Comparison of ENCODE assay signal across 8 cellular contexts in the genomic region with DNA sequence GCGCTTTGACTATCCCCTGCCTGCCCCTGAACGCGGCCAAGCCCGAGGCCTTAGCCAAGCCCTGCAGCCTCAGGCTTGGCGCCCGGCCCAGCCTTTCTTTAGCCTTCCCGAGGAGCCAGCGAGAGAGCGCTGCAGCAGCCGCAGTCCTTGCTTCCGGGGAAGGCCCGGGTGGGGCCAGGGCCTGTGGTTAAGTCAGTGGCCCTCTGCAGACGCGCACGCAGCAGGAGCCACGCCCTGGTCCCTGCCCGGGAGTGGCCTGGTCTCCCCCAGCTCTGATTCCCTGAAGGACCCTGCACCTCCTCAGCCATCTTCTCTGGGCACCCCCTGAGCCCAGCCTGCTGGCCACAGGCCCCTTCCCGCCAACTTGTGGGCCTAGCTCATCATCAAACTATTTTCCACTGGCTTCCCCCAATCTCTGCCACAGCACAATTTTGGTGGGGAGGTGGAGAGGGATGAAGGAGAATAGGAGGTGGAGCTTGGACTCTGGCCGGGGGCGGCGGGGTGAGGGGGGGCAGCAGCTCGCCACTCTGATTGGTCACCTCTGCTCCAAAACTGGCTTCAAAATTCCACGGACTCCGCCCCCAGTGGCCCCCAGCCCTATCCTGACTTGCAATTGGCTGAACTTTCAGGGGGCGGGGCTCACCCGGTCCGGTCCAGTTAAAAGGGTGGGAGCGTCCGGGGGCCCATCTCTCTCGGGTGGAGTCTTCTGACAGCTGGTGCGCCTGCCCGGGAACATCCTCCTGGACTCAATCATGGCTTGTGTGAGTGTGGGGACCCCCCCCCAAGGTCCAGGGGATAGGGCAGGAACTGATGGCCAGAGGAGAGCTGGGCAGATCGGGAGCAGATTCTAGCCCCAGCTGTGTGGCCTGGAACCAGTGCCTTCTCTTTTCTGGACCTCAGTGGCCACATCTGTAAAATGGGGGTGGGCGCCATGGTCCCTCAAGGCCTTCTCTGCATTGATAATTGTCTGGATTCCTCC. TPM values are rescaled to one million over a fixed set of nuclear protein-coding genes. Genes with fewer than 3 reads are reported as not detected.
DNase-seq lines count a peak whose midpoint lies in the region; ATAC-seq, FAIRE-seq and TF ChIP-seq lines count a peak whose summit lies in the region.

A gene (plus strand): TSS at position 686 of the 979 bp plus-strand sequence. CDS start 67 bp downstream, at position 753.

- 1% methylated on average over 34 of the region's 34 CpGs for WGBS in GM12878 (ENCODE audit: insufficient coverage, insufficient replicate concordance, low lambda C conversion rate, missing lambda C conversion rate)

- no peak for TF ChIP-seq RAD21 in GM12878 (IDR thresholded peaks at IDR 0.05; ENCODE audit: insufficient read depth, low read depth, low read length)

- TF ChIP-seq POLR2A in GM12878 (IDR thresholded peaks at IDR 0.05; ENCODE audit: low read depth, low read length) = peak; percentile 69

- SMC1A ChIA-PET in GM12878 (lab: Charles Lee; ENCODE audit: uncharacterized antibody, unreplicated experiment) = interaction anchor here (0.9 to 10.9 kb wide), 11 partner anchors 11 to 70 kb away, joined by 4 to 98 read pairs (median 5); a partner anchor contains a TSS

- H3K27me3 ChIP-seq in Caco-2 (replicated peaks; ENCODE audit: control insufficient read depth, insufficient read depth, low read length) = no peaks in the 10 kb centered on the region
- no peaks in the 10 kb centered on the region for H3K27me3 ChIP-seq in GM12878 (replicated peaks in 1 of 2; ENCODE audit: control insufficient read depth in 2 of 2, insufficient read depth in 2 of 2, low read length in 1 of 2)
- no peaks in the 10 kb centered on the region for H3K27me3 ChIP-seq in rectal smooth muscle tissue (ENCODE audit: control insufficient read depth, insufficient read depth, low read length)

- BruUV-seq in Caco-2 (replicated peaks; lab: Mats Ljungman, UMichigan) = no TSS peak
- no TSS peak for BruUV-seq in GM12878 (replicated peaks; lab: Mats Ljungman, UMichigan)

- H3K4me1 Mint-ChIP-seq in Caco-2 (ENCODE audit: low read depth, unreplicated experiment) = peaks cover 7% of the 10 kb centered on the region
- peaks cover 36% of the 10 kb centered on the region for H3K4me1 Mint-ChIP-seq in T-helper 1 cell treated with Interleukin-12 subunit alpha and Interleukin-12 subunit beta and Interleukin-4 antibody, amounts not matched to agents 30 μg/mL and 1 μg/mL, for 36 hours (ENCODE audit: low read depth)

- ATAC-seq in GM21381 (IDR thresholded peaks at IDR 0.05; ENCODE audit: unreplicated experiment) = peak; percentile 40
- ATAC-seq in GM12878 = peak; percentile 82

- H3K27me3 Mint-ChIP-seq in Caco-2 (ENCODE audit: insufficient read depth, unreplicated experiment) = no peaks in the 10 kb centered on the region
- H3K27me3 Mint-ChIP-seq in T-helper 1 cell treated with Interleukin-12 subunit alpha and Interleukin-12 subunit beta and Interleukin-4 antibody, amounts not matched to agents 30 μg/mL and 1 μg/mL, for 36 hours (ENCODE audit: low read depth) = no peaks in the 10 kb centered on the region

- POLR2A ChIA-PET in Caco-2 (lab: Charles Lee) (interaction anchor here (0.5 to 0.6 kb wide), 2 partner anchors 98 to 150 kb away, joined by 3 to 9 read pairs; no protein-coding TSS in a partner anchor), GM12878 (lab: Charles Lee) (interaction anchor here (0.5 to 14.0 kb wide), 16 partner anchors 8 to 409 kb away, joined by 3 to 209 read pairs (median 4); a partner anchor contains a TSS)

- H3K27ac ChIP-seq in GM12878 (ENCODE audit: control insufficient read depth, insufficient read depth) (peak within 1 kb of the TSS; percentile 85), rectal smooth muscle tissue (ENCODE audit: low read depth, low read length) (peak within 1 kb of the TSS; percentile 92)

- H3K4me1 ChIP-seq in Caco-2 (peaks cover 9% of the 10 kb centered on the region; the same call in 1 of the 2 replicates), GM12878 (ENCODE audit: control insufficient read depth, insufficient read depth, low read length) (peaks cover 28% of the 10 kb centered on the region), rectal smooth muscle tissue (ENCODE audit: control insufficient read depth, insufficient read depth, low read length) (peaks cover 10% of the 10 kb centered on the region)

- DNase-seq in Caco-2 = peak in 1 of 2 experiments; percentile 31
- DNase-seq in Kasumi-1 (lab: John Stamatoyannopoulos, UW) = peak; percentile 74 to 78
- no peak for DNase-seq in GM12878 (ENCODE audit: low read depth, low spot score)
- DNase-seq in hepatic stellate cell (ENCODE audit: low spot score) = peak; percentile 96
- no peak for DNase-seq in NCI-H187 treated with DMSO at 0.1 percent for 48 hours (lab: John Stamatoyannopoulos, UW)

- peak within 1 kb of the TSS; percentile 65 for H3K27ac Mint-ChIP-seq in Caco-2 (ENCODE audit: unreplicated experiment)
- H3K27ac Mint-ChIP-seq in T-helper 1 cell treated with Interleukin-12 subunit alpha and Interleukin-12 subunit beta and Interleukin-4 antibody, amounts not matched to agents 30 μg/mL and 1 μg/mL, for 36 hours = peak within 1 kb of the TSS; percentile 99

- CTCF ChIA-PET in Caco-2 (lab: Charles Lee) (interaction anchor here (0.6 kb wide), 2 partner anchors 22 to 291 kb away, joined by 3 read pairs; no protein-coding TSS in a partner anchor), GM12878 (lab: Yijun Ruan, JAX) (interaction anchor here (0.9 to 19.9 kb wide), 6 partner anchors 8 to 68 kb away, joined by 3 to 414 read pairs (median 172); a partner anchor contains a TSS)

- H4K20me1 ChIP-seq in GM12878 (ENCODE audit: control insufficient read depth, insufficient read depth) = no peaks in the 10 kb centered on the region

- RAD21 ChIA-PET in GM12878 (lab: Charles Lee; ENCODE audit: unreplicated experiment) = interaction anchor here (1.1 to 5.1 kb wide), 8 partner anchors 15 to 68 kb away, joined by 3 to 112 read pairs (median 22); a partner anchor contains a TSS

- intact Hi-C loops in Caco-2 (cut with micrococcal nuclease; ENCODE audit: unreplicated experiment) = no loop called here
- intact Hi-C loops in GM12878 (cut with micrococcal nuclease; ENCODE audit: unreplicated experiment) = no loop called here

- TF ChIP-seq CTCF in Caco-2 (IDR thresholded peaks at IDR 0.05; ENCODE audit: insufficient read depth in 1 of 2, low read depth in 1 of 2, low read length in 1 of 2, severe bottlenecking in 1 of 2, unreplicated experiment in 1 of 2) (no peak), GM12878 (IDR thresholded peaks at IDR 0.05 in 2 of 3, conservative IDR thresholded peaks at IDR 0.05 in 1 of 3; ENCODE audit: control insufficient read depth in 2 of 3, extremely low read depth in 1 of 3, insufficient read depth in 1 of 3, low read depth in 3 of 3, low read length in 3 of 3) (no peak)

- H2AFZ ChIP-seq in GM12878 (ENCODE audit: control insufficient read depth, low read depth, low read length) = peak within 1 kb of the TSS; percentile 77

- H3K4me3 ChIP-seq in Caco-2 (ENCODE audit: low read depth, low read length) (peak within 1 kb of the TSS; percentile 53; the same call in 1 of the 2 replicates), GM12878 (peak within 1 kb of the TSS; percentile 91), rectal smooth muscle tissue (ENCODE audit: low read length) (peak within 1 kb of the TSS; percentile 81)

- peak within 1 kb of the TSS; percentile 79 for H3K4me3 Mint-ChIP-seq in Caco-2 (ENCODE audit: unreplicated experiment)
- H3K4me3 Mint-ChIP-seq in T-helper 1 cell treated with Interleukin-12 subunit alpha and Interleukin-12 subunit beta and Interleukin-4 antibody, amounts not matched to agents 30 μg/mL and 1 μg/mL, for 36 hours = peak within 1 kb of the TSS; percentile 93

- TF ChIP-seq EP300 in GM12878 (IDR thresholded peaks at IDR 0.05; ENCODE audit: borderline replicate concordance in 1 of 2, control insufficient read depth in 1 of 2, low read depth in 2 of 2, low read length in 2 of 2) = 0 out of 4 replicates have a peak, but pooled peaks of 1 of the 2 experiments have one; percentile 17

- peak; percentile 70 for FAIRE-seq in GM12878 (lab: Jason Lieb, UNC)

- H3K79me2 ChIP-seq in GM12878 (ENCODE audit: control insufficient read depth, insufficient read depth, low read length) = peaks cover 30% of the 10 kb centered on the region

- no peaks in the 10 kb centered on the region for H3K9me3 Mint-ChIP-seq in Caco-2 (ENCODE audit: unreplicated experiment)
- H3K9me3 Mint-ChIP-seq in T-helper 1 cell treated with Interleukin-12 subunit alpha and Interleukin-12 subunit beta and Interleukin-4 antibody, amounts not matched to agents 30 μg/mL and 1 μg/mL, for 36 hours = no peaks in the 10 kb centered on the region

- H3K36me3 ChIP-seq in Caco-2 (ENCODE audit: control insufficient read depth, insufficient read depth, low read length) = no peaks in the 10 kb centered on the region
- H3K36me3 ChIP-seq in GM12878 (ENCODE audit: control insufficient read depth in 2 of 2, insufficient read depth in 2 of 2, low read length in 1 of 2) = peaks cover 2% of the 10 kb centered on the region in 2 experiments; a peak in 1 of 4 replicates
- H3K36me3 ChIP-seq in rectal smooth muscle tissue (ENCODE audit: control insufficient read depth, insufficient read depth, low read length) = peaks cover 5% of the 10 kb centered on the region

- H3K9me3 ChIP-seq in Caco-2 = no peaks in the 10 kb centered on the region
- no peaks in the 10 kb centered on the region for H3K9me3 ChIP-seq in GM12878 (replicated peaks; ENCODE audit: control insufficient read depth, insufficient read depth, low read length)

- H3K36me3 Mint-ChIP-seq in Caco-2 (ENCODE audit: insufficient read depth, unreplicated experiment) = peaks cover 6% of the 10 kb centered on the region
- peaks cover 19% of the 10 kb centered on the region for H3K36me3 Mint-ChIP-seq in T-helper 1 cell treated with Interleukin-12 subunit alpha and Interleukin-12 subunit beta and Interleukin-4 antibody, amounts not matched to agents 30 μg/mL and 1 μg/mL, for 36 hours (ENCODE audit: low read depth)

- in situ Hi-C loops in GM12878 (cut with MboI) = no loop called here

- H3K4me2 ChIP-seq in GM12878 (ENCODE audit: control insufficient read depth, insufficient read depth) = peak within 1 kb of the TSS; percentile 97

- peak within 1 kb of the TSS; percentile 78 for H3K9ac ChIP-seq in GM12878 (ENCODE audit: control insufficient read depth, insufficient read depth, low read length)
- H3K9ac ChIP-seq in rectal smooth muscle tissue (ENCODE audit: low read length) = peak within 1 kb of the TSS; percentile 42

RNA-seq across cellular contexts. Expression of the gene that starts here (rescaled TPM):
- total RNA-seq in Caco-2 (2022) (3.2 and 4.8 TPM in 2 replicates), GM12878 (2014; rRNA removed) (1,028 and 1,163 TPM in 2 replicates), GM12878 (2014; rRNA removed; fragmentation: Illumina TruSeq; extraction: Trizol) (508 and 518 TPM in 2 replicates), GM12878 (2021) (636 and 637 TPM in 2 replicates)
- 71.4 and 74.1 TPM in 2 replicates for total RNA-seq in GM12878 (2013; cell fraction: nucleolus; rRNA removed)
- 1,837 TPM for polyA plus RNA-seq in GM12878 (2011; ENCODE audit: low read depth)
- polyA plus RNA-seq in GM12878 (2011; rRNA removed) (690 and 1,889 TPM in 2 replicates), GM12878 (2014; fragmentation: Illumina TruSeq; extraction: Trizol) (56.5 and 312 TPM in 2 replicates), GM12878 (2014; fragmentation: Nextera tagmentation; extraction: Ambion mirVana) (100 to 1,000 TPM; 571 TPM), GM12878 (2014; rRNA removed) (1,386 and 1,631 TPM in 2 replicates), GM12878 (2016; fragmentation: Nextera tagmentation; extraction: Ambion mirVana) (100 to 1,000 TPM; 777 to 791 TPM)
- polyA plus RNA-seq in GM12878 (2011; cell fraction: cytosol; rRNA removed) = 2,989 and 3,872 TPM in 2 replicates
- 1,936 and 2,514 TPM in 2 replicates for polyA plus RNA-seq in GM12878 (2011; cell fraction: nucleus; rRNA removed)
- polyA plus RNA-seq in GM12878 (2012) = 1,111 and 1,241 TPM in 2 replicates
- 796 and 1,494 TPM in 2 replicates for polyA minus RNA-seq in GM12878 (2011; rRNA and poly(A)+ RNA removed)
- 213 and 229 TPM in 2 replicates for polyA minus RNA-seq in GM12878 (2011; cell fraction: cytosol; rRNA and poly(A)+ RNA removed)
- 191 and 194 TPM in 2 replicates for polyA minus RNA-seq in GM12878 (2011; cell fraction: nucleus; rRNA and poly(A)+ RNA removed)

Comparison
In these comparisons a context has a peak if more than half of its experiments do, and no peak if none do; other contexts are left out.
1. RNA of the gene that starts here (total RNA-seq): 71.4 to 1,163 TPM in GM12878; 3.2 to 4.8 TPM in Caco-2; every median in the first group is over 10 times any median in the second.
2. DNase-seq: peak in Kasumi-1 (2 of 2) and hepatic stellate cell (single experiment); none in GM12878 (single experiment) and NCI-H187 treated with DMSO at 0.1 percent for 48 hours (single experiment).
3. Peak in every context shown above with its lines, with median percentiles within 50 percentile points of each other: H3K4me3 ChIP-seq.